Comparison of ENCODE assay signal across 7 cellular contexts in the genomic region with DNA sequence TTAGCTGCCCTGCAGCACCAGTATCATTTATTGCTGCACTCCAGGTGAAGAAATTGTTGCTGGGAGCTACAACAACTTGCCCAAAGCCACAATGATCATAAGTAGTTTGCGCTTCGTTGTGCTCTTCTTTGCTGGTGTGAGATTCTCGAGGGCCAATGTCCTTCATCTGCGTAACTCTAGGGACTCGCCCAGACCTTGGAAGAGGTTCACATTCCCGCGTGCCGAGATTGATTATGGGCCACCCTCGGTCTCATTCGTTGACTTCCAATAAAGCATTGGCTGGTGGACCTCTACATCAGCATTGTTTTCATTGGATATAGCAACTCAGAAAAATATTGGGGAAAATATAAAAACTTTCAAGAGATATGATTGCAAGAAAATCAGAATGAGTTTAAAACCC. TPM values are rescaled to one million over a fixed set of nuclear protein-coding genes. Genes with fewer than 3 reads are reported as not detected.
DNase-seq lines count a peak whose midpoint lies in the region; ATAC-seq and TF ChIP-seq lines count a peak whose summit lies in the region.

No MANE protein-coding gene starts in this region.

- peak overlapping the region; percentile 84 for H3K4me2 ChIP-seq in IMR-90 (ENCODE audit: low read depth, low read length)

- no peak overlapping the region for H3K23ac ChIP-seq in IMR-90 (ENCODE audit: low read depth, low read length)

- H3K27me3 Mint-ChIP-seq in activated naive CD8-positive, alpha-beta T cell treated with anti-CD3 and anti-CD28 coated beads, Interleukin-2, amount 10 ng/mL, durations not matched to agents 7 days and 5 days = peaks cover 28% of the 10 kb centered on the region
- peaks cover 0 to 11% (median 5%) of the 10 kb centered on the region in 3 donors for H3K27me3 Mint-ChIP-seq in immature natural killer cell (ENCODE audit: low read depth in 3 of 3)

- no peak for TF ChIP-seq RAD21 in IMR-90 (IDR thresholded peaks at IDR 0.05; ENCODE audit: low read length)

- H3K4me1 ChIP-seq in IMR-90 (ENCODE audit: control insufficient read depth, insufficient read depth, low read length) = no peaks in the 10 kb centered on the region

- H2BK120ac ChIP-seq in IMR-90 (ENCODE audit: low read depth, low read length) = no peak overlapping the region

- DNase-seq in IMR-90 = no peak
- DNase-seq in activated naive CD8-positive, alpha-beta T cell treated with anti-CD3 and anti-CD28 coated beads, Interleukin-2, amount 10 ng/mL, durations not matched to agents 7 days and 5 days = no peak
- DNase-seq in immature natural killer cell = no peak
- no peak for DNase-seq in stimulated activated effector memory CD8-positive, alpha-beta T cell treated with anti-CD3 and anti-CD28 coated beads, Interleukin-12 subunit alpha, Interleukin-12 subunit beta, amount 100 ng/mL, for 72 hours (ENCODE audit: low spot score in 2 of 2)
- DNase-seq in HCEC 1CT = no peak
- DNase-seq in GM03348 (ENCODE audit: low spot score) = no peak

- ATAC-seq in IMR-90 (ENCODE audit: low read depth) (no peak), GM21526 (IDR thresholded peaks at IDR 0.05; ENCODE audit: low FRiP score, unreplicated experiment) (no peak)
- no peak for ATAC-seq in activated naive CD8-positive, alpha-beta T cell treated with anti-CD3 and anti-CD28 coated beads, Interleukin-2, amount 10 ng/mL, durations not matched to agents 7 days and 5 days (ENCODE audit: low read depth)
- ATAC-seq in stimulated activated effector memory CD8-positive, alpha-beta T cell treated with anti-CD3 and anti-CD28 coated beads, Interleukin-12 subunit alpha, Interleukin-12 subunit beta, amount 100 ng/mL, for 72 hours = no peak

- 20% methylated on average over 2 of the region's 10 CpGs; no CpG with 5 or more reads in 1 of the 2 experiments for WGBS in IMR-90 (ENCODE audit: extremely low coverage in 2 of 2, insufficient read length in 1 of 2), 2 experiments

- H3K27me3 ChIP-seq in IMR-90 (ENCODE audit: control insufficient read depth, insufficient read depth, low read length) = no peaks in the 10 kb centered on the region

- no peak overlapping the region for H4K5ac ChIP-seq in IMR-90 (ENCODE audit: low read depth, low read length)

- no peak for TF ChIP-seq POLR2A in IMR-90 (IDR thresholded peaks at IDR 0.05; ENCODE audit: low read depth, low read length)

- H3K9ac ChIP-seq in IMR-90 (ENCODE audit: low read depth, low read length) = peak overlapping the region; percentile 83

- H2BK5ac ChIP-seq in IMR-90 (ENCODE audit: low read depth, low read length, poor library complexity, severe bottlenecking) = no peak overlapping the region

- no peak overlapping the region for H2AK9ac ChIP-seq in IMR-90 (replicated peaks; ENCODE audit: low read depth, low read length, poor library complexity)

- H2BK20ac ChIP-seq in IMR-90 (ENCODE audit: low read depth, low read length) = no peak overlapping the region

- in situ Hi-C loops in IMR-90 (cut with MboI; ENCODE audit: low sequenced_read_pairs) = loop anchor here (25.0 kb wide), 1 partner anchor 271 kb away; the partner anchor contains the start of gene ZBED2

- TF ChIP-seq CTCF in IMR-90 (conservative IDR thresholded peaks at IDR 0.05; ENCODE audit: low read depth, low read length) = no peak

- H3K36me3 Mint-ChIP-seq in activated naive CD8-positive, alpha-beta T cell treated with anti-CD3 and anti-CD28 coated beads, Interleukin-2, amount 10 ng/mL, durations not matched to agents 7 days and 5 days = no peaks in the 10 kb centered on the region
- H3K36me3 Mint-ChIP-seq in immature natural killer cell = peaks cover 0 to 3% (median 0%) of the 10 kb centered on the region in 3 donors
- H3K36me3 Mint-ChIP-seq in stimulated activated effector memory CD8-positive, alpha-beta T cell treated with anti-CD3 and anti-CD28 coated beads, Interleukin-12 subunit alpha, Interleukin-12 subunit beta, amount 100 ng/mL, for 72 hours = no peaks in the 10 kb centered on the region

- CTCF ChIA-PET in IMR-90 (lab: Yijun Ruan, JAX) = interaction anchor here (1.0 to 4.0 kb wide), 2 partner anchors 46 to 140 kb away, joined by 4 to 45 read pairs; no protein-coding TSS in a partner anchor

- 0 out of 2 replicates have a peak, but pooled peaks cover 4% of the 10 kb centered on the region for H3K9me1 ChIP-seq in IMR-90 (ENCODE audit: insufficient read depth, low read length)

- peak overlapping the region; percentile 10; the same call in 1 of the 2 replicates for H2AK5ac ChIP-seq in IMR-90 (ENCODE audit: low read depth, low read length)

- BruUV-seq in IMR-90 (replicated peaks; lab: Mats Ljungman, UMichigan) = TSS peak; percentile 70

- H3K4ac ChIP-seq in IMR-90 (ENCODE audit: low read depth, low read length) = no peak overlapping the region

- peak overlapping the region; percentile 16 for H2AFZ ChIP-seq in IMR-90 (replicated peaks; ENCODE audit: low read length, poor library complexity)

- dilution Hi-C loops in IMR-90 (cut with HindIII; ENCODE audit: low sequenced_read_pairs, unreplicated experiment) = no loop called here

- intact Hi-C loops in IMR-90 (cut with micrococcal nuclease) = no loop called here

- POLR2A ChIA-PET in IMR-90 (lab: Charles Lee; ENCODE audit: unreplicated experiment) = interaction anchor here (0.7 kb wide), 1 partner anchor 377 kb away, joined by 4 read pairs; no protein-coding TSS in a partner anchor
- POLR2A ChIA-PET in activated naive CD8-positive, alpha-beta T cell treated with anti-CD3 and anti-CD28 coated beads, Interleukin-2, amount 10 ng/mL, durations not matched to agents 7 days and 5 days (lab: Charles Lee) = interaction anchor here (0.8 kb wide), 1 partner anchor 143 kb away, joined by 3 read pairs; no protein-coding TSS in a partner anchor

- H3K36me3 ChIP-seq in IMR-90 (ENCODE audit: control insufficient read depth, insufficient read depth, low read length) = no peaks in the 10 kb centered on the region

- no peak overlapping the region; the same call in 1 of the 2 replicates for H3K27ac ChIP-seq in IMR-90 (ENCODE audit: insufficient read depth, low read length)

- H3K9me3 ChIP-seq in IMR-90 (ENCODE audit: control insufficient read depth, insufficient read depth, low read length) = no peaks in the 10 kb centered on the region

- H4K91ac ChIP-seq in IMR-90 (ENCODE audit: insufficient read depth, low read depth, low read length) = no peak overlapping the region

- peaks cover 11% of the 10 kb centered on the region for H3K4me1 Mint-ChIP-seq in activated naive CD8-positive, alpha-beta T cell treated with anti-CD3 and anti-CD28 coated beads, Interleukin-2, amount 10 ng/mL, durations not matched to agents 7 days and 5 days
- H3K4me1 Mint-ChIP-seq in immature natural killer cell = peaks cover 44 to 46% of the 10 kb centered on the region in 2 donors
- H3K4me1 Mint-ChIP-seq in stimulated activated effector memory CD8-positive, alpha-beta T cell treated with anti-CD3 and anti-CD28 coated beads, Interleukin-12 subunit alpha, Interleukin-12 subunit beta, amount 100 ng/mL, for 72 hours = peaks cover 11% of the 10 kb centered on the region

- no peaks in the 10 kb centered on the region for H3K9me3 Mint-ChIP-seq in activated naive CD8-positive, alpha-beta T cell treated with anti-CD3 and anti-CD28 coated beads, Interleukin-2, amount 10 ng/mL, durations not matched to agents 7 days and 5 days
- H3K9me3 Mint-ChIP-seq in immature natural killer cell = no peaks in the 10 kb centered on the region
- no peaks in the 10 kb centered on the region for H3K9me3 Mint-ChIP-seq in stimulated activated effector memory CD8-positive, alpha-beta T cell treated with anti-CD3 and anti-CD28 coated beads, Interleukin-12 subunit alpha, Interleukin-12 subunit beta, amount 100 ng/mL, for 72 hours

- no peak overlapping the region for H3K56ac ChIP-seq in IMR-90 (ENCODE audit: extremely low read depth, insufficient read depth, low read length)

- H3K4me3 Mint-ChIP-seq in activated naive CD8-positive, alpha-beta T cell treated with anti-CD3 and anti-CD28 coated beads, Interleukin-2, amount 10 ng/mL, durations not matched to agents 7 days and 5 days = peak overlapping the region; percentile 96
- peak overlapping the region; percentile 89 to 99 (median 98) for H3K4me3 Mint-ChIP-seq in immature natural killer cell
- peak overlapping the region; percentile 90 for H3K4me3 Mint-ChIP-seq in stimulated activated effector memory CD8-positive, alpha-beta T cell treated with anti-CD3 and anti-CD28 coated beads, Interleukin-12 subunit alpha, Interleukin-12 subunit beta, amount 100 ng/mL, for 72 hours

- H3K14ac ChIP-seq in IMR-90 (replicated peaks; ENCODE audit: low read depth, low read length) = no peak overlapping the region

- H3K79me1 ChIP-seq in IMR-90 (ENCODE audit: low read depth in 1 of 2, low read length in 2 of 2) = peaks cover 4 to 13% of the 10 kb centered on the region in 2 experiments; a peak in 3 of 4 replicates

- H3K27ac Mint-ChIP-seq in activated naive CD8-positive, alpha-beta T cell treated with anti-CD3 and anti-CD28 coated beads, Interleukin-2, amount 10 ng/mL, durations not matched to agents 7 days and 5 days = no peak overlapping the region
- H3K27ac Mint-ChIP-seq in immature natural killer cell = peak overlapping the region; percentile 69 to 93 (median 86)
- no peak overlapping the region for H3K27ac Mint-ChIP-seq in stimulated activated effector memory CD8-positive, alpha-beta T cell treated with anti-CD3 and anti-CD28 coated beads, Interleukin-12 subunit alpha, Interleukin-12 subunit beta, amount 100 ng/mL, for 72 hours

- H3K4me3 ChIP-seq in IMR-90 (ENCODE audit: insufficient read depth, low read depth, low read length) = peak overlapping the region; percentile 77

- H4K8ac ChIP-seq in IMR-90 (ENCODE audit: low read depth in 2 of 2, low read length in 2 of 2) = 0 out of 4 replicates have a peak overlapping the region, but pooled peaks of 1 of the 2 experiments have one; percentile 24

- H3K18ac ChIP-seq in IMR-90 (ENCODE audit: low read depth, low read length) = no peak overlapping the region; the same call in 1 of the 2 replicates

- H2BK15ac ChIP-seq in IMR-90 (ENCODE audit: low read depth, low read length) = no peak overlapping the region

- no peaks in the 10 kb centered on the region for H4K20me1 ChIP-seq in IMR-90 (ENCODE audit: insufficient read depth, low read length)

TF ChIP-seq in IMR-90, 13 proteins besides CTCF, POLR2A, EP300 and RAD21 (continues in another document):
- TF ChIP-seq MXI1 (IDR thresholded peaks at IDR 0.05; ENCODE audit: borderline replicate concordance, low read depth, low read length) (no peak), RFX5 (IDR thresholded peaks at IDR 0.05; ENCODE audit: low read depth, low read length) (no peak), BHLHE40 (IDR thresholded peaks at IDR 0.05; ENCODE audit: low read depth, low read length) (no peak), MAZ (IDR thresholded peaks at IDR 0.05; ENCODE audit: borderline replicate concordance, low read depth, low read length) (no peak)

RNA-seq across cellular contexts. Expression of gene PHLDB2, which starts 0.4 kb away (rescaled TPM):
- 27.2 and 28.7 TPM in 2 replicates for total RNA-seq in IMR-90 (2012; rRNA removed)
- polyA plus RNA-seq in IMR-90 (2012; rRNA removed) (8.0 and 10.6 TPM in 2 replicates), immature natural killer cell (10 to 100 TPM in 2 of 3 donors, 1 to 10 TPM in 1; 8.2 to 24.8 (median 11.2) TPM)
- 2.4 and 2.9 TPM in 2 replicates for polyA plus RNA-seq in IMR-90 (2012; cell fraction: cytosol; rRNA removed)
- polyA plus RNA-seq in IMR-90 (2012; cell fraction: nucleus; rRNA removed; ENCODE audit: low replicate concordance) = 4.0 and 19.6 TPM in 2 replicates
- 1 to 10 TPM; 5.1 TPM for total RNA-seq in activated naive CD8-positive, alpha-beta T cell treated with anti-CD3 and anti-CD28 coated beads, Interleukin-2, amount 10 ng/mL, durations not matched to agents 7 days and 5 days

Comparison
In these comparisons a context has a peak if more than half of its experiments do, and no peak if none do; other contexts are left out.
1. H3K27ac Mint-ChIP-seq: peak in immature natural killer cell (6 of 6); none in activated naive CD8-positive, alpha-beta T cell treated with anti-CD3 and anti-CD28 coated beads, Interleukin-2, amount 10 ng/mL, durations not matched to agents 7 days and 5 days (single experiment) and stimulated activated effector memory CD8-positive, alpha-beta T cell treated with anti-CD3 and anti-CD28 coated beads, Interleukin-12 subunit alpha, Interleukin-12 subunit beta, amount 100 ng/mL, for 72 hours (single experiment).
2. Peak in every context shown above with its lines, with median percentiles within 50 percentile points of each other: H3K4me3 Mint-ChIP-seq.